Comparison of ENCODE assay signal across 13 cellular contexts in genomic region chr15:81291916-81292424, GRCh38. TPM values are rescaled to one million over a fixed set of nuclear protein-coding genes. Genes with fewer than 3 reads are reported as not detected.
DNase-seq lines count a peak whose midpoint lies in the region; ATAC-seq and TF ChIP-seq lines count a peak whose summit lies in the region.
"Had no signal": no experiment of that assay in that cellular context is flagged by ENCODE, and none has a peak within 500 bp of the region (broad histone marks: within the 10 kb centered on the region; RNA-seq: fewer than 3 reads in every experiment).

No MANE protein-coding gene starts in this region.

- peaks cover 15% of the 10 kb centered on the region for H3K36me3 Mint-ChIP-seq in activated naive CD4-positive, alpha-beta T cell treated with anti-CD3 and anti-CD28 coated beads for 36 hours (ENCODE audit: low read depth)
- peaks cover 20% of the 10 kb centered on the region for H3K36me3 Mint-ChIP-seq in effector memory CD8-positive, alpha-beta T cell (ENCODE audit: insufficient read depth)

- no peak for TF ChIP-seq POLR2A in adrenal gland (IDR thresholded peaks at IDR 0.05)

- H3K27me3 Mint-ChIP-seq in activated naive CD4-positive, alpha-beta T cell treated with anti-CD3 and anti-CD28 coated beads for 36 hours (ENCODE audit: low read depth) = no peaks in the 10 kb centered on the region
- no peaks in the 10 kb centered on the region for H3K27me3 Mint-ChIP-seq in effector memory CD8-positive, alpha-beta T cell

- H4K20me1 ChIP-seq in SU-DHL-6 (ENCODE audit: low read depth, low read length) = no peaks in the 10 kb centered on the region

- WGBS in urinary bladder = 53% methylated on average over 3 of the region's 3 CpGs
- WGBS in adrenal gland, 4 donors = 54 to 92% (median 76%) methylated on average over 2 to 3 of the region's 3 CpGs

- peaks cover 94% of the 10 kb centered on the region for H3K4me1 Mint-ChIP-seq in activated naive CD4-positive, alpha-beta T cell treated with anti-CD3 and anti-CD28 coated beads for 36 hours (ENCODE audit: low read depth)
- H3K4me1 Mint-ChIP-seq in effector memory CD8-positive, alpha-beta T cell (ENCODE audit: low read depth in 2 of 2) = peaks cover 73 to 75% of the 10 kb centered on the region in 2 donors

- H3K79me2 ChIP-seq in SU-DHL-6 (ENCODE audit: insufficient read depth, low read length) = no peaks in the 10 kb centered on the region; the same call in 1 of the 2 replicates

- no peaks in the 10 kb centered on the region for H3K9me2 ChIP-seq in SU-DHL-6 (replicated peaks; ENCODE audit: insufficient read depth, low read length)

- peak overlapping the region; percentile 99 for H3K27ac Mint-ChIP-seq in activated naive CD4-positive, alpha-beta T cell treated with anti-CD3 and anti-CD28 coated beads for 36 hours
- peak overlapping the region; percentile 98 to 99 for H3K27ac Mint-ChIP-seq in effector memory CD8-positive, alpha-beta T cell

- H3K4me2 ChIP-seq in SU-DHL-6 (ENCODE audit: low read depth, low read length, poor library complexity, severe bottlenecking) = peak overlapping the region; percentile 65

- DNase-seq in activated naive CD4-positive, alpha-beta T cell treated with anti-CD3 and anti-CD28 coated beads for 36 hours = no peak
- DNase-seq in activated naive CD4-positive, alpha-beta T cell (lab: John Stamatoyannopoulos, UW) = no peak
- DNase-seq in effector memory CD8-positive, alpha-beta T cell = no peak
- no peak for DNase-seq in adrenal gland
- DNase-seq in WERI-Rb-1 = no peak
- DNase-seq: brain microvascular endothelial cell, foreskin fibroblast, MG63, SIG-M5 had no signal

- CTCF ChIA-PET in activated naive CD4-positive, alpha-beta T cell treated with anti-CD3 and anti-CD28 coated beads for 36 hours (lab: Charles Lee) = interaction anchor here (0.9 to 7.7 kb wide), 11 partner anchors 9 to 41 kb away, joined by 3 to 49 read pairs (median 7); no protein-coding TSS in a partner anchor

- H3K4me1 ChIP-seq in urinary bladder (ENCODE audit: insufficient read depth) (no peaks in the 10 kb centered on the region), adrenal gland (replicated peaks in 1 of 2) (peaks cover 0 to 18% of the 10 kb centered on the region in 2 donors)

- H3K9me3 ChIP-seq in SU-DHL-6 (ENCODE audit: insufficient read depth, low read length) (no peaks in the 10 kb centered on the region), adrenal gland (replicated peaks in 1 of 3) (no peaks in the 10 kb centered on the region), WERI-Rb-1 (ENCODE audit: severe bottlenecking) (no peaks in the 10 kb centered on the region)

- no peak for ATAC-seq in effector memory CD8-positive, alpha-beta T cell (replicated peaks)
- no peak for ATAC-seq in GM18861 (IDR thresholded peaks at IDR 0.05; ENCODE audit: unreplicated experiment)

- intact Hi-C loops in activated naive CD4-positive, alpha-beta T cell treated with anti-CD3 and anti-CD28 coated beads for 36 hours (cut with micrococcal nuclease) = loop anchor here (10.0 kb wide), 3 partner anchors 487 to 1523 kb away; partner anchors contain the start of genes EFL1 and SAXO2
- intact Hi-C loops in adrenal gland (cut with DNase I) = no loop called here

- H3K27me3 ChIP-seq in SU-DHL-6 (ENCODE audit: low read length) (no peaks in the 10 kb centered on the region), adrenal gland (no peaks in the 10 kb centered on the region), WERI-Rb-1 (ENCODE audit: insufficient read depth, low read depth, severe bottlenecking) (no peaks in the 10 kb centered on the region)
- H3K27me3 ChIP-seq: brain microvascular endothelial cell, MG63 had no signal

- no peak overlapping the region for H2AFZ ChIP-seq in SU-DHL-6 (ENCODE audit: low read depth, low read length, severe bottlenecking)

- peak overlapping the region; percentile 53; the same call in 1 of the 2 replicates for H3K9ac ChIP-seq in SU-DHL-6 (ENCODE audit: low read length)

- peak overlapping the region; percentile 93 for H3K4me3 Mint-ChIP-seq in activated naive CD4-positive, alpha-beta T cell treated with anti-CD3 and anti-CD28 coated beads for 36 hours
- H3K4me3 Mint-ChIP-seq in effector memory CD8-positive, alpha-beta T cell = peak overlapping the region; percentile 99 to 100

- TF ChIP-seq CTCF in SU-DHL-6 (IDR thresholded peaks at IDR 0.05; ENCODE audit: insufficient read depth, low read length, poor library complexity, severe bottlenecking) = no peak
- TF ChIP-seq CTCF in adrenal gland (IDR thresholded peaks at IDR 0.05) = no peak
- TF ChIP-seq CTCF in WERI-Rb-1 (IDR thresholded peaks at IDR 0.05; ENCODE audit: low read depth, low read length) = no peak

- H3K36me3 ChIP-seq in SU-DHL-6 (ENCODE audit: low read length) = no peaks in the 10 kb centered on the region
- no peaks in the 10 kb centered on the region for H3K36me3 ChIP-seq in urinary bladder (ENCODE audit: insufficient read depth)
- H3K36me3 ChIP-seq in adrenal gland (replicated peaks in 1 of 2) = no peaks in the 10 kb centered on the region
- H3K36me3 ChIP-seq in WERI-Rb-1 = no peaks in the 10 kb centered on the region
- H3K36me3 ChIP-seq: brain microvascular endothelial cell, MG63 had no signal

- peaks cover 1% of the 10 kb centered on the region for H3K9me3 Mint-ChIP-seq in activated naive CD4-positive, alpha-beta T cell treated with anti-CD3 and anti-CD28 coated beads for 36 hours
- peaks cover 0 to 3% of the 10 kb centered on the region in 2 donors for H3K9me3 Mint-ChIP-seq in effector memory CD8-positive, alpha-beta T cell

- peaks cover 39% of the 10 kb centered on the region for H3F3A ChIP-seq in SU-DHL-6 (ENCODE audit: insufficient read depth)

- 0 out of 2 replicates have a peak overlapping the region, but pooled peaks have one; percentile 4 for H3K27ac ChIP-seq in SU-DHL-6 (ENCODE audit: low read depth, low read length)
- peak overlapping the region; percentile 13 for H3K27ac ChIP-seq in urinary bladder (ENCODE audit: low read depth)
- no peak overlapping the region for H3K27ac ChIP-seq in adrenal gland
- H3K27ac ChIP-seq in WERI-Rb-1 = no peak overlapping the region
- H3K27ac ChIP-seq: brain microvascular endothelial cell had no signal

- H3K4me3 ChIP-seq in SU-DHL-6 (ENCODE audit: insufficient read depth, low read length, poor library complexity, severe bottlenecking) = no peak overlapping the region
- H3K4me3 ChIP-seq in urinary bladder (ENCODE audit: low read depth, low read length) = no peak overlapping the region
- H3K4me3 ChIP-seq in adrenal gland = no peak overlapping the region
- H3K4me3 ChIP-seq in WERI-Rb-1 (ENCODE audit: low read depth, low read length) = no peak overlapping the region
- H3K4me3 ChIP-seq: lung, MG63 had no signal

RNA-seq across cellular contexts. Expression of gene STARD5, which starts 32.0 kb away (rescaled TPM):
- 10 to 100 TPM; 10.1 to 11.7 TPM for total RNA-seq in activated naive CD4-positive, alpha-beta T cell treated with anti-CD3 and anti-CD28 coated beads for 36 hours
- 25.5 TPM for total RNA-seq in urinary bladder
- polyA plus RNA-seq in urinary bladder = 15.9 TPM
- 1 to 10 TPM in 7 of 8 donors, under 1 TPM in 1; 0.97 to 6.1 (median 3.3) TPM for total RNA-seq in adrenal gland
- polyA plus RNA-seq in adrenal gland = 1 to 10 TPM; 3.4 to 5.1 (median 3.8) TPM

Comparison
In these comparisons a context has a peak if more than half of its experiments do, and no peak if none do; other contexts are left out.
1. H3K27ac ChIP-seq: peak in SU-DHL-6 (single experiment) and urinary bladder (single experiment); none in adrenal gland (0 of 5) and WERI-Rb-1 (single experiment).